1 cellular context compared by ENCODE assay signal in genomic region chr1:236913371-236914037, GRCh38.
TF ChIP-seq lines count a peak whose summit lies in the region.

No MANE protein-coding gene starts in this region.

TF ChIP-seq in K562, 482 proteins besides CTCF, POLR2A, EP300 and RAD21 (continued from another document and continues in another):
- TF ChIP-seq ADNP (tag; IDR thresholded peaks at IDR 0.05) (no peak), E2F6 (IDR thresholded peaks at IDR 0.05; ENCODE audit: borderline replicate concordance in 1 of 2, extremely low read depth in 1 of 2, insufficient read depth in 1 of 2, insufficient read length in 1 of 2, low read depth in 1 of 2, low read length in 1 of 2, poor library complexity in 1 of 2, severe bottlenecking in 1 of 2) (no peak), KDM1A (IDR thresholded peaks at IDR 0.05) (peak; percentile 95 to 97), SMAD2 (IDR thresholded peaks at IDR 0.05; ENCODE audit: low read depth, low read length) (no peak), SMARCA4 (IDR thresholded peaks at IDR 0.05) (peak; percentile 100), ZBTB40 (IDR thresholded peaks at IDR 0.05) (no peak), ZBTB40 (CRISPR knock-in tag; IDR thresholded peaks at IDR 0.05) (no peak), TGIF2 (CRISPR knock-in tag; IDR thresholded peaks at IDR 0.05) (no peak), RNF2 (IDR thresholded peaks at IDR 0.05) (peak; percentile 87), NFATC3 (IDR thresholded peaks at IDR 0.05) (no peak), E2F5 (CRISPR knock-in tag; IDR thresholded peaks at IDR 0.05) (no peak), ARNT (IDR thresholded peaks at IDR 0.05) (peak in 1 of 2 experiments; percentile 93; a peak in 2 of 4 replicates), TBL1XR1 (IDR thresholded peaks at IDR 0.05; ENCODE audit: low read length in 2 of 2) (peak in 1 of 2 experiments; percentile 96; a peak in 2 of 4 replicates), POLR3G (IDR thresholded peaks at IDR 0.05; ENCODE audit: extremely low read depth, insufficient read length, insufficient replicate concordance) (no peak), JUNB (CRISPR knock-in tag; conservative IDR thresholded peaks at IDR 0.05) (no peak), XRCC5 (IDR thresholded peaks at IDR 0.05; ENCODE audit: low read depth, low read length) (no peak), ZNF165 (CRISPR knock-in tag; IDR thresholded peaks at IDR 0.05; ENCODE audit: borderline replicate concordance) (no peak), CGGBP1 (CRISPR knock-in tag; IDR thresholded peaks at IDR 0.05) (no peak), GABPA (tag; conservative IDR thresholded peaks at IDR 0.05; ENCODE audit: low read depth) (no peak), MTF1 (CRISPR knock-in tag; IDR thresholded peaks at IDR 0.05; ENCODE audit: borderline replicate concordance) (no peak), SFPQ (IDR thresholded peaks at IDR 0.05; ENCODE audit: low read depth, low read length) (no peak), NFIC (IDR thresholded peaks at IDR 0.05) (peak; percentile 95), CREB3L1 (IDR thresholded peaks at IDR 0.05; ENCODE audit: borderline replicate concordance, low read depth) (no peak), SRSF9 (IDR thresholded peaks at IDR 0.05; ENCODE audit: borderline replicate concordance, low read depth, low read length) (no peak), RBM14 (IDR thresholded peaks at IDR 0.05; ENCODE audit: borderline replicate concordance, insufficient read depth, low read depth, low read length) (no peak), CTBP1 (IDR thresholded peaks at IDR 0.05; ENCODE audit: borderline replicate concordance) (peak; percentile 86), THAP7 (CRISPR knock-in tag; IDR thresholded peaks at IDR 0.05) (no peak), HDAC2 (IDR thresholded peaks at IDR 0.05) (peak; percentile 95), BCOR (IDR thresholded peaks at IDR 0.05) (peak; percentile 75), TOE1 (IDR thresholded peaks at IDR 0.05; ENCODE audit: borderline replicate concordance) (0 out of 2 replicates have a peak, but pooled peaks have one; percentile 46), TOE1 (CRISPR knock-in tag; IDR thresholded peaks at IDR 0.05; ENCODE audit: borderline replicate concordance, low read depth) (no peak), ETV1 (tag; conservative IDR thresholded peaks at IDR 0.05; ENCODE audit: low read depth) (no peak), LARP7 (IDR thresholded peaks at IDR 0.05) (no peak), TAF15 (IDR thresholded peaks at IDR 0.05; ENCODE audit: low read depth, low read length) (no peak), RBM39 (optimal IDR thresholded peaks at IDR 0.05; ENCODE audit: low read depth, low read length) (no peak), TCF7 (IDR thresholded peaks at IDR 0.05; ENCODE audit: borderline replicate concordance) (no peak), SMARCA5 (IDR thresholded peaks at IDR 0.05) (no peak), ZNF134 (CRISPR knock-in tag; conservative IDR thresholded peaks at IDR 0.05) (no peak), HDAC3 (IDR thresholded peaks at IDR 0.05; ENCODE audit: borderline replicate concordance, partially characterized antibody) (peak; percentile 96), AFF4 (CRISPR knock-in tag; IDR thresholded peaks at IDR 0.05) (no peak), LEF1 (IDR thresholded peaks at IDR 0.05) (peak; percentile 97), ZNF174 (CRISPR knock-in tag; IDR thresholded peaks at IDR 0.05) (no peak), KLF10 (CRISPR knock-in tag; IDR thresholded peaks at IDR 0.05) (no peak), ZNF583 (CRISPR knock-in tag; IDR thresholded peaks at IDR 0.05) (peak; percentile 80; the same call in 1 of the 2 replicates), ZNF41 (CRISPR knock-in tag; conservative IDR thresholded peaks at IDR 0.05) (no peak; the same call in 1 of the 2 replicates), SMAD3 (CRISPR knock-in tag; conservative IDR thresholded peaks at IDR 0.05) (peak; percentile 91), EZH2 (IDR thresholded peaks at IDR 0.05; ENCODE audit: borderline replicate concordance, low read depth, low read length) (no peak; the same call in 1 of the 2 replicates), CBFA2T3 (IDR thresholded peaks at IDR 0.05) (peak; percentile 100), SLC30A9 (CRISPR knock-in tag; IDR thresholded peaks at IDR 0.05) (no peak), ZFX (CRISPR knock-in tag; IDR thresholded peaks at IDR 0.05) (no peak)
